Comparison of ENCODE assay signal across 1 cellular context in genomic region chr19:42292042-42292960, GRCh38.
TF ChIP-seq lines count a peak whose summit lies in the region.

No MANE protein-coding gene starts in this region.

TF ChIP-seq in HepG2, 621 proteins besides CTCF, POLR2A, EP300 and RAD21:
- TF ChIP-seq RBFOX2 (IDR thresholded peaks at IDR 0.05; ENCODE audit: low read depth, low read length) (peak; percentile 43; the same call in 1 of the 2 replicates), ZNF615 (CRISPR knock-in tag; IDR thresholded peaks at IDR 0.05; ENCODE audit: borderline replicate concordance) (no peak)
